ENCODE assay signal across 28 cellular contexts in the genomic region with DNA sequence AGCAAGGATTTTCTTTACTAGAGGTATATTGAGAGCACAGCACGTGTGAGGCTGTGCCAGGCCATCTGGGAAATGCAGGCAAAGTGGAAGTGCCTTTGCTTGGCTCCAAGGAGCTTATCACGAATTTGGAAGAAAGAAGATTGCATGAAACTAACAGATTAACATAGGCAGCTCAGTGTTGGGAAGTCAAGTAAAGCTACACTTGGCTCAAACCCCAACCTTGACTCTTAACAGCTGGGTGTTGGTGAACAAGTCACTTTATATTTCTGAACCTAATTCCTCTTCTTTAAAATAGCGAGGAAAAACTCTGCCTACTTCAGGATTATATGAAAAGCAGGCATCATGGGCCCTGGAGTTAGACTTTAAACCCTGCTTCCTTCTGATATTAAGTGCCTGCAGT.
"Had no signal": no experiment of that assay in that cellular context is flagged by ENCODE, and none has a peak within 500 bp of the region (broad histone marks: within the 10 kb centered on the region; RNA-seq: fewer than 3 reads in every experiment).

No MANE protein-coding gene starts in this region.

- ATAC-seq: activated T-cell treated with anti-CD3 and anti-CD28 coated beads, Interleukin-2, amount 50 U/mL, for 4 hours; gastroesophageal sphincter; mucosa of descending colon; stimulated activated naive CD8-positive, alpha-beta T cell treated with anti-CD3 and anti-CD28 coated beads, Interleukin-15, Interleukin-2, amounts not matched to agents 100 U/mL and 50 U/mL, for 24 hours had no signal

- H3K36me3 Mint-ChIP-seq: activated naive CD8-positive, alpha-beta T cell treated with anti-CD3 and anti-CD28 coated beads for 36 hours; naive B cell had no signal

- H3K4me3 ChIP-seq: gastroesophageal sphincter, mucosa of descending colon, transverse colon had no signal

- H3K27ac ChIP-seq: gastroesophageal sphincter, transverse colon had no signal

- H3K4me3 Mint-ChIP-seq: activated B cell treated with CpG ODN at 0.5 μM for 24 hours; activated naive CD8-positive, alpha-beta T cell treated with anti-CD3 and anti-CD28 coated beads for 36 hours; activated T-cell treated with anti-CD3 and anti-CD28 coated beads, Interleukin-2, amount 50 U/mL, for 4 hours; naive B cell; neural crest cell; T-helper 1 cell treated with Interleukin-12 subunit alpha and Interleukin-12 subunit beta and Interleukin-4 antibody, amounts not matched to agents 30 μg/mL and 1 μg/mL, for 36 hours had no signal

- H3K4me1 Mint-ChIP-seq: activated B cell treated with CpG ODN at 0.5 μM for 24 hours; activated naive CD8-positive, alpha-beta T cell treated with anti-CD3 and anti-CD28 coated beads for 36 hours had no signal

- H3K9me3 ChIP-seq: gastroesophageal sphincter, mucosa of descending colon, transverse colon had no signal

- H3K36me3 ChIP-seq: gastroesophageal sphincter had no signal

- DNase-seq: activated B cell treated with CpG ODN at 0.5 μM for 24 hours; activated CD4-positive, alpha-beta T cell treated with anti-CD3 and anti-CD28 coated beads for 4 hours; activated CD4-positive, alpha-beta T cell treated with anti-CD3 and anti-CD28 coated beads, Interleukin-2, amount 50 U/mL, for 48 hours; activated CD8-positive, alpha-beta memory T cell treated with anti-CD3 and anti-CD28 coated beads, Interleukin-2, amount 50 U/mL, for 48 hours; activated naive CD4-positive, alpha-beta T cell; activated naive CD8-positive, alpha-beta T cell treated with anti-CD3 and anti-CD28 coated beads for 36 hours; activated T-cell treated with anti-CD3 and anti-CD28 coated beads, Interleukin-2, amount 50 U/mL, for 4 hours; amniotic stem cell; cerebellar nuclear complex; cortex of kidney; erythroblast; head of caudate nucleus; mesenchymal stem cell; mucosa of descending colon; naive B cell; posterior cingulate gyrus; stimulated activated CD4-positive, alpha-beta T cell treated with anti-CD3 and anti-CD28 coated beads, Interleukin-4, amount 100 ng/mL, for 4 hours; stimulated activated naive CD8-positive, alpha-beta T cell treated with anti-CD3 and anti-CD28 coated beads, Interleukin-15, Interleukin-2, amounts not matched to agents 100 U/mL and 50 U/mL, for 24 hours; T1000; transverse colon had no signal

- FAIRE-seq: bronchial epithelial cell, endometrium, islet of Langerhans, urothelium cell line had no signal

- H3K27ac Mint-ChIP-seq: activated B cell treated with CpG ODN at 0.5 μM for 24 hours; activated naive CD8-positive, alpha-beta T cell treated with anti-CD3 and anti-CD28 coated beads for 36 hours; activated T-helper 2 cell treated with anti-CD3 and anti-CD28 coated beads, Interferon-gamma antibody, Interleukin-2, Interleukin-4, amounts not matched to agents 10 μg/mL and 5 μg/mL and 100 μg/mL, durations not matched to agents 14 hours and 24 hours and 36 hours; naive B cell; T-helper 1 cell treated with Interleukin-12 subunit alpha and Interleukin-12 subunit beta and Interleukin-4 antibody, amounts not matched to agents 30 μg/mL and 1 μg/mL, for 36 hours had no signal

- H3K27me3 ChIP-seq: gastroesophageal sphincter, transverse colon had no signal

- H3K9me3 Mint-ChIP-seq: activated B cell treated with CpG ODN at 0.5 μM for 24 hours; activated naive CD8-positive, alpha-beta T cell treated with anti-CD3 and anti-CD28 coated beads for 36 hours; activated T-cell treated with anti-CD3 and anti-CD28 coated beads, Interleukin-2, amount 50 U/mL, for 4 hours; activated T-helper 2 cell treated with anti-CD3 and anti-CD28 coated beads, Interferon-gamma antibody, Interleukin-2, Interleukin-4, amounts not matched to agents 10 μg/mL and 5 μg/mL and 100 μg/mL, durations not matched to agents 14 hours and 24 hours and 36 hours; neural crest cell; T-helper 1 cell treated with Interleukin-12 subunit alpha and Interleukin-12 subunit beta and Interleukin-4 antibody, amounts not matched to agents 30 μg/mL and 1 μg/mL, for 36 hours had no signal
